In genomic region chr1:13237572-13237971, GRCh38 we compare ENCODE assay signal across 19 cellular contexts. TPM values are rescaled to one million over a fixed set of nuclear protein-coding genes. Genes with fewer than 3 reads are reported as not detected.
"Had no signal": no experiment of that assay in that cellular context is flagged by ENCODE, and none has a peak within 500 bp of the region (broad histone marks: within the 10 kb centered on the region; RNA-seq: fewer than 3 reads in every experiment).

No MANE protein-coding gene starts in this region.

RNA-seq across cellular contexts. Expression of gene PRAMEF18, which starts 11.6 kb away (rescaled TPM):
- total RNA-seq: myocyte; naive thymus-derived CD8-positive, alpha-beta T cell; occipital lobe; osteoblast; pancreas; progenitor cell of endocrine pancreas; psoas muscle; renal cortical epithelial cell; sciatic nerve; smooth muscle cell; stomach; subcutaneous adipose tissue; temporal lobe; thoracic aorta; thyroid gland; tibial nerve; upper lobe of right lung; urinary bladder; uterus had no signal

RNA-seq across cellular contexts. Expression of gene PRAMEF5, which starts 16.4 kb away (rescaled TPM):
- total RNA-seq: myocyte; naive thymus-derived CD8-positive, alpha-beta T cell; occipital lobe; osteoblast; pancreas; progenitor cell of endocrine pancreas; psoas muscle; renal cortical epithelial cell; sciatic nerve; smooth muscle cell; stomach; subcutaneous adipose tissue; temporal lobe; thoracic aorta; thyroid gland; tibial nerve; upper lobe of right lung; urinary bladder; uterus had no signal

RNA-seq across cellular contexts. Expression of gene PRAMEF13, which starts 36.4 kb away (rescaled TPM):
- total RNA-seq: myocyte; naive thymus-derived CD8-positive, alpha-beta T cell; occipital lobe; osteoblast; pancreas; progenitor cell of endocrine pancreas; psoas muscle; renal cortical epithelial cell; sciatic nerve; smooth muscle cell; stomach; subcutaneous adipose tissue; temporal lobe; thoracic aorta; thyroid gland; tibial nerve; upper lobe of right lung; urinary bladder; uterus had no signal

RNA-seq across cellular contexts. Expression of gene PRAMEF8, which starts 47.4 kb away (rescaled TPM):
- total RNA-seq: myocyte; naive thymus-derived CD8-positive, alpha-beta T cell; occipital lobe; pancreas; progenitor cell of endocrine pancreas; psoas muscle; renal cortical epithelial cell; sciatic nerve; smooth muscle cell; stomach; subcutaneous adipose tissue; temporal lobe; thoracic aorta; thyroid gland; tibial nerve; upper lobe of right lung; urinary bladder; uterus had no signal
